Comparison of ENCODE assay signal across 39 cellular contexts in the genomic region with DNA sequence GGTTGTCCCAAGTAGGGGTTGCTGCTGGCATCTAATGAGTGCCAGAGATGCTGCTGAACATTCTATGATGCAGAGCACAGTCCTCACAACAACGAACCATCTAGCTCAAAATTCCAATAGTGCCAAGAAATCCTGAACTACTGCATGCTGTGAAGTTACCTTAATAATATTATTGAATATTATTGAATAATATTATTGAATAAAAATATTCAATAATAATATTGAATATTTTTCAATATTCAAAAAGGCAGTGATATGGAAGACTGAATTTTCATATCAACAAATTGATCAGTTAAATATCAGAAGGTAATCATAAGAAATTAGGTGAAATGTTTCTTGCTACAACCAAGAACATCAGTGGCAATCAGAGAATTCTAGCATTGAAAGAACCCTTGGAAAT. TPM values are rescaled to one million over a fixed set of nuclear protein-coding genes. Genes with fewer than 3 reads are reported as not detected.
"Had no signal": no experiment of that assay in that cellular context is flagged by ENCODE, and none has a peak within 500 bp of the region (broad histone marks: within the 10 kb centered on the region; RNA-seq: fewer than 3 reads in every experiment).

No MANE protein-coding gene starts in this region.

- DNase-seq: Karpas-422, Kasumi-1, KG1, MG63, MM.1S, MV-4-11, NCI-H1048, NCI-H1092, NCI-H1092 treated with DMSO at 0.1 percent for 48 hours, NCI-H1105, NCI-H1105 treated with DMSO at 0.1 percent for 48 hours, NCI-H1417, NCI-H1417 treated with DMSO at 0.1 percent for 48 hours, NCI-H1436, NCI-H1436 treated with DMSO at 0.1 percent for 48 hours, NCI-H146, NCI-H1694, NCI-H1694 treated with DMSO at 0.1 percent for 48 hours, NCI-H187, NCI-H187 treated with DMSO at 0.1 percent for 48 hours, NCI-H1930, NCI-H2029, NCI-H2029 treated with DMSO at 0.1 percent for 48 hours, NCI-H2081, NCI-H2081 treated with DMSO at 0.1 percent for 48 hours, NCI-H2107, NCI-H2171, NCI-H2171 treated with DMSO at 0.1 percent for 48 hours, NCI-H2227 treated with DMSO at 0.1 percent for 48 hours, NCI-H226, NCI-H345, NCI-H446, NCI-H446 treated with DMSO at 0.1 percent for 48 hours, NCI-H510A had no signal

- H3K9me3 ChIP-seq: MG63 had no signal

- H3K9ac ChIP-seq: KMS-11 had no signal

- H3K4me3 ChIP-seq: MG63 had no signal

- H3K36me3 ChIP-seq: MG63 had no signal

- H3K27ac ChIP-seq: KMS-11 had no signal

RNA-seq across cellular contexts. Expression of a gene that starts 2.8 kb away (rescaled TPM):
- total RNA-seq: LHCN-M2, M059J, MCF 10A, NCI-H460 had no signal
